Comparison of ENCODE assay signal across 8 cellular contexts in the genomic region with DNA sequence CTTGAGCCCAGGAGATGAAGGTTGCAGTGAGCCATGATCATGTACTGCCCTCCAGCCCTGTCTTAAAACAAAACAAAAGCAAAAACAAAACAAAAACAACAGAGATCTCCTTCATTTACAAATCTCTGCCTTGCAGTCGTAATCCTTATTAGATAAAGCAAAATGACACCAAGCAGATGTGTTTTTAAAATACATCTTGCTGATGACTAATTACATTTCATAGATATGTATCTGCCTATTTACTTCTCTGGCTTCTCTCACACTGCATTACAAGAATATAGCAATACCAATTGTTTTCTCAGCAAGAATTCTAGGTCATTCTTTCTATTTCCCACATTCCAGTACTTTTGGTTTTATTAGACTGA. TPM values are rescaled to one million over a fixed set of nuclear protein-coding genes. Genes with fewer than 3 reads are reported as not detected.
DNase-seq lines count a peak whose midpoint lies in the region.
"Had no signal": no experiment of that assay in that cellular context is flagged by ENCODE, and none has a peak within 500 bp of the region (broad histone marks: within the 10 kb centered on the region; RNA-seq: fewer than 3 reads in every experiment).

No MANE protein-coding gene starts in this region.

- H3K27ac Mint-ChIP-seq in activated naive CD8-positive, alpha-beta T cell treated with anti-CD3 and anti-CD28 coated beads for 36 hours: peak overlapping the region; percentile 78
- peak overlapping the region; percentile 95 to 100 (median 97) for H3K27ac Mint-ChIP-seq in immature natural killer cell

- peaks cover 41% of the 10 kb centered on the region for H3K4me1 ChIP-seq in HUES6 (ENCODE audit: control insufficient read depth, insufficient read depth, low read length)
- peaks cover 45% of the 10 kb centered on the region for H3K4me1 ChIP-seq in stomach smooth muscle (ENCODE audit: control insufficient read depth, insufficient read depth, low read length)

- H3K4me3 ChIP-seq in HUES6 (ENCODE audit: low read depth, low read length) (no peak overlapping the region), stomach smooth muscle (ENCODE audit: low read length in 2 of 2) (peak overlapping the region; percentile 3 to 54)

- H3K27me3 ChIP-seq in HUES6 (ENCODE audit: control insufficient read depth, insufficient read depth, low read length) (no peaks in the 10 kb centered on the region), stomach smooth muscle (ENCODE audit: control insufficient read depth in 1 of 2, insufficient read depth in 2 of 2, low read length in 2 of 2) (no peaks in the 10 kb centered on the region)

- H3K9ac ChIP-seq in HUES6 (ENCODE audit: low read length): no peak overlapping the region
- H3K9ac ChIP-seq in stomach smooth muscle (ENCODE audit: low read length in 2 of 2): peak overlapping the region in 1 of 2 donors; percentile 65

- peaks cover 71% of the 10 kb centered on the region for H3K4me1 Mint-ChIP-seq in activated naive CD8-positive, alpha-beta T cell treated with anti-CD3 and anti-CD28 coated beads for 36 hours
- peaks cover 87 to 95% of the 10 kb centered on the region in 2 donors for H3K4me1 Mint-ChIP-seq in immature natural killer cell

- H3K27me3 Mint-ChIP-seq in activated naive CD8-positive, alpha-beta T cell treated with anti-CD3 and anti-CD28 coated beads for 36 hours: no peaks in the 10 kb centered on the region
- peaks cover 0 to 5% (median 0%) of the 10 kb centered on the region in 3 donors for H3K27me3 Mint-ChIP-seq in immature natural killer cell (ENCODE audit: low read depth in 3 of 3)

- no peaks in the 10 kb centered on the region for H3K9me3 Mint-ChIP-seq in activated naive CD8-positive, alpha-beta T cell treated with anti-CD3 and anti-CD28 coated beads for 36 hours
- no peaks in the 10 kb centered on the region for H3K9me3 Mint-ChIP-seq in immature natural killer cell

- H3K36me3 ChIP-seq in HUES6 (ENCODE audit: control insufficient read depth, insufficient read depth, low read length): no peaks in the 10 kb centered on the region
- no peaks in the 10 kb centered on the region for H3K36me3 ChIP-seq in stomach smooth muscle (ENCODE audit: control insufficient read depth in 2 of 2, insufficient read depth in 2 of 2, low read length in 2 of 2)

- 0 out of 2 replicates have a peak overlapping the region, but pooled peaks have one; percentile 7 for H3K27ac ChIP-seq in HUES6 (ENCODE audit: low read depth, low read length)
- H3K27ac ChIP-seq in stomach smooth muscle (ENCODE audit: low read length): peak overlapping the region; percentile 87

- H3K36me3 Mint-ChIP-seq in activated naive CD8-positive, alpha-beta T cell treated with anti-CD3 and anti-CD28 coated beads for 36 hours: peaks cover 43% of the 10 kb centered on the region
- no peaks in the 10 kb centered on the region for H3K36me3 Mint-ChIP-seq in immature natural killer cell

- H3K9me3 ChIP-seq in HUES6 (ENCODE audit: control insufficient read depth, insufficient read depth, low read depth, low read length) (no peaks in the 10 kb centered on the region), stomach smooth muscle (ENCODE audit: control insufficient read depth in 2 of 2, low read length in 2 of 2) (no peaks in the 10 kb centered on the region)

- no peak for DNase-seq in activated naive CD8-positive, alpha-beta T cell treated with anti-CD3 and anti-CD28 coated beads for 36 hours
- no peak for DNase-seq in immature natural killer cell
- DNase-seq in middle frontal gyrus (ENCODE audit: extremely low spot score, low spot score): no peak
- no peak for DNase-seq in kidney tubule cell (ENCODE audit: low spot score)
- DNase-seq in NOMO-1 treated with dmso at 0.1 percent for 144 hours (lab: John Stamatoyannopoulos, UW; ENCODE audit: unreplicated experiment): no peak
- DNase-seq: NCI-H1105 treated with DMSO at 0.1 percent for 48 hours had no signal

- H3K4me3 Mint-ChIP-seq in activated naive CD8-positive, alpha-beta T cell treated with anti-CD3 and anti-CD28 coated beads for 36 hours: no peak overlapping the region
- H3K4me3 Mint-ChIP-seq in immature natural killer cell: peak overlapping the region; percentile 4 to 82 (median 26)

RNA-seq across cellular contexts. Expression of a gene that starts 22.8 kb away (rescaled TPM):
- 10 to 100 TPM; 68.3 to 70.3 TPM for total RNA-seq in activated naive CD8-positive, alpha-beta T cell treated with anti-CD3 and anti-CD28 coated beads for 36 hours
- 10 to 100 TPM; 36.9 to 50.2 (median 41.2) TPM for polyA plus RNA-seq in immature natural killer cell

RNA-seq across cellular contexts. Expression of a gene that starts 29.2 kb away (rescaled TPM):
- 100 to 1,000 TPM; 253 to 254 TPM for total RNA-seq in activated naive CD8-positive, alpha-beta T cell treated with anti-CD3 and anti-CD28 coated beads for 36 hours
- 10 to 100 TPM; 47.7 to 85.5 (median 49.7) TPM for polyA plus RNA-seq in immature natural killer cell
